Comparison of ENCODE assay signal across 8 cellular contexts in the genomic region with DNA sequence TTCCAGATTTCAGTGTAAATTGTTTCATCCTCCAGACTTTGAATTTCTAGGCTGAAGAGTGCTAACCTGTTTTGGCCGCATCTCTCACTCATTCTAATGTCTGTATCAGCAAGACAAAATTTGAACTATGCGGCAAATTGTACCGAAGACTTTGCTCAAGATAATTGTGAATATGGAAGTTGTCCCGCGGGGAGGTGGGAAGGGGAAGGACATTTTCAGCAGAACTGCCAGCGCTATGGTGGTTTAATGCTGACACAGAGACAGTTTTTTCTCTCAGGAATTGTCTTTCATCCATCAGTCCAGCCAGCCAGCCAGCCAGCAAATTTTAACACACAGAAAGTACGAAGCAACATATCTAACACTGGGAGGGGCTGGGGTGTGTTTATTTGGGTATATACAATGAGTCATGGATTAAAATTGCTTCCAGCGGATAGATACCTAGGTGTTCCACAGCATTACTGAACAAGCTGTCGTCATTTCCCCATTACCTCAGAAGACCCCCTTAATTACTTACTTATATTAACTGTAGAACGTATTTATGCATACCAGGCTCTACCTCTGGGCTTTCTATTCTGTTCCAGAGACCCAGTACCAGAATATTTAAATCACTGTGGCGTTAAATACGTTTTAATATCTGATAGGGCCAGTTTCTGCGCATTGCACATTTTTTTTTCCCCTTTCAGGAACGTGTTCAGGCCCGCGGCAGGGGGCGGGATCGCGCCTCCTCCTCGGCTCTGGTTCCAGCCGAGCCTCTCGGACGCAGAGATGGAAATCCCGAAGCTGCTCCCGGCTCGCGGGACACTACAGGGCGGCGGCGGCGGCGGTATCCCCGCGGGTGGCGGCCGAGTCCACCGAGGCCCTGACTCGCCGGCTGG. TPM values are rescaled to one million over a fixed set of nuclear protein-coding genes. Genes with fewer than 3 reads are reported as not detected.
DNase-seq lines count a peak whose midpoint lies in the region; ATAC-seq and TF ChIP-seq lines count a peak whose summit lies in the region.
"Not testable (repeated sequence)": the region's sequence is repeated elsewhere in the genome, so short reads cannot be mapped to it uniquely, and the experiment has no call there.

TSS of gene ZXDB (plus strand) at position 728 of the 875 bp plus-strand sequence. CDS start at position 766, 38 bp downstream.

- peak within 1 kb of the TSS; percentile 28 for H3K18ac ChIP-seq in mesendoderm (ENCODE audit: low read length)

- H3K9me3 ChIP-seq in esophagus squamous epithelium, result not testable (repeated sequence)

- H3K27ac ChIP-seq in esophagus squamous epithelium (peak within 1 kb of the TSS; percentile 82 to 97 (median 92)), mesendoderm (ENCODE audit: low read depth, low read length) (peak within 1 kb of the TSS; percentile 19)

- not testable (repeated sequence) for H2BK15ac ChIP-seq in mesendoderm (replicated peaks; ENCODE audit: low read depth)

- DNase-seq in DMS79 treated with DMSO at 0.1 percent for 48 hours (lab: John Stamatoyannopoulos, UW) (peak; percentile 14), NCI-H748 treated with DMSO at 0.1 percent for 48 hours (lab: John Stamatoyannopoulos, UW) (peak; percentile 13)
- peak; percentile 3 for DNase-seq in activated effector memory CD4-positive, alpha-beta T cell treated with Interleukin-2 at 50 U/mL for 16 hours
- not testable (repeated sequence) for DNase-seq in esophagus squamous epithelium (lab: John Stamatoyannopoulos, UW); mesendoderm; stimulated activated naive CD8-positive, alpha-beta T cell treated with anti-CD3 and anti-CD28 coated beads, Interleukin-15, Interleukin-2, amounts not matched to agents 100 U/mL and 50 U/mL, for 24 hours

- H2BK120ac ChIP-seq in mesendoderm (ENCODE audit: low read depth, low read length), result not testable (repeated sequence)

- peak within 1 kb of the TSS; percentile 56 for H3K9ac ChIP-seq in mesendoderm (ENCODE audit: low read length)

- not testable (repeated sequence) for H3K4ac ChIP-seq in mesendoderm (ENCODE audit: low read depth, low read length)

- not testable (repeated sequence) for H3K79me2 ChIP-seq in mesendoderm (ENCODE audit: control insufficient read depth, insufficient read depth, low read length)

- 0 to 32% methylated on average over 5 to 13 of the region's 39 CpGs for WGBS in esophagus squamous epithelium, 2 donors
- no CpG with 5 or more reads among the region's 39 CpGs for WGBS in mesendoderm (ENCODE audit: extremely low coverage, insufficient coverage, low lambda C conversion rate)

- not testable (repeated sequence) for TF ChIP-seq POLR2A in esophagus squamous epithelium (IDR thresholded peaks at IDR 0.05)

- peak within 1 kb of the TSS; percentile 40 to 77 (median 56) for H3K4me3 ChIP-seq in esophagus squamous epithelium
- peak within 1 kb of the TSS; percentile 28 for H3K4me3 ChIP-seq in mesendoderm (ENCODE audit: low read length)

- H3K27me3 ChIP-seq in esophagus squamous epithelium; mesendoderm (ENCODE audit: insufficient read depth, low read length, poor library complexity): not testable (repeated sequence)

- not testable (repeated sequence) for H3K36me3 ChIP-seq in esophagus squamous epithelium; mesendoderm (ENCODE audit: control insufficient read depth, insufficient read depth, low read length)

- H3K23ac ChIP-seq in mesendoderm (ENCODE audit: low read length), result not testable (repeated sequence)

- peak within 1 kb of the TSS; percentile 60 for H3K56ac ChIP-seq in mesendoderm (ENCODE audit: low read length)

- not testable (repeated sequence) for H4K5ac ChIP-seq in mesendoderm (ENCODE audit: low read length)

- not testable (repeated sequence) for H2AK5ac ChIP-seq in mesendoderm (ENCODE audit: low read length)

- H3K79me1 ChIP-seq in mesendoderm (ENCODE audit: low read length), result not testable (repeated sequence)

- ATAC-seq in GM21423 (IDR thresholded peaks at IDR 0.05; ENCODE audit: unreplicated experiment) (peak; percentile 43), HG03342 (IDR thresholded peaks at IDR 0.05; ENCODE audit: unreplicated experiment) (peak; percentile 46)
- peak; percentile 64 for ATAC-seq in stimulated activated naive CD8-positive, alpha-beta T cell treated with anti-CD3 and anti-CD28 coated beads, Interleukin-15, Interleukin-2, amounts not matched to agents 100 U/mL and 50 U/mL, for 24 hours

- H3K4me2 ChIP-seq in mesendoderm (ENCODE audit: low read length), result not testable (repeated sequence)

- intact Hi-C loops in esophagus squamous epithelium (cut with DNase I), result not testable (repeated sequence)

- H3K4me1 ChIP-seq in esophagus squamous epithelium, result peaks cover 0 to 40% (median 12%) of the 10 kb centered on the region in 3 donors
- H3K4me1 ChIP-seq in mesendoderm (ENCODE audit: control insufficient read depth, low read depth, low read length), result not testable (repeated sequence)

- not testable (repeated sequence) for H4K8ac ChIP-seq in mesendoderm (ENCODE audit: low read depth, low read length)

- TF ChIP-seq CTCF in esophagus squamous epithelium (IDR thresholded peaks at IDR 0.05), result not testable (repeated sequence)

- not testable (repeated sequence) for H2BK5ac ChIP-seq in mesendoderm (ENCODE audit: low read length)

RNA-seq across cellular contexts. Expression of gene ZXDB, which starts in this region (rescaled TPM):
- 1 to 10 TPM; 3.2 to 8.4 (median 3.7) TPM for total RNA-seq in esophagus squamous epithelium
- polyA plus RNA-seq in mesendoderm (2013, experiment 1 of 2), result 3.7 TPM
- 3.6 TPM for polyA plus RNA-seq in mesendoderm (2013, experiment 2 of 2)
